Comparison of ENCODE assay signal across 1 cellular context in the genomic region with DNA sequence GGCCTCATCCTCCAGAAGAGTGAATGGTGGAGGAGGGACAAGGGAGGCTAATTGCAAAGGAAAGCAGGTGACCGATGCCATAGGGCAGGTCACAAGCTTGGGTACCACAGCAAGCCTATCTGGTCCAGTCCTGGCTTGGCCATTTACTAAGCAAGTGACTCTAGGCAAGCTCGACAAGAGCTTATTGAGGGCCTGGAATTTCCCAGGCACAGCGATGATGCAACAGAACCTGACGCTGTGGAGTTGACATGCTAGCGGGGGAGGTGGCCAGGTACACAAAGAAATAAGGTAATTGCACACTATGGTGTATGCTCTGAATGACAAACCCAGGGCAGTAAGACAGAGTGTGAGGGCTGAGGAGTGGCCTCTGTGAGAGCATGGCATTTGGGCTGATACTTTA.
TF ChIP-seq lines count a peak whose summit lies in the region.

No MANE protein-coding gene starts in this region.

TF ChIP-seq in HepG2, 621 proteins besides CTCF, POLR2A, EP300 and RAD21 (continued from another document and continues in another):
- TF ChIP-seq ZBTB49 (CRISPR knock-in tag; IDR thresholded peaks at IDR 0.05; ENCODE audit: borderline replicate concordance) (no peak), DNMT1 (CRISPR knock-in tag; IDR thresholded peaks at IDR 0.05) (no peak), SRY (CRISPR knock-in tag; IDR thresholded peaks at IDR 0.05) (no peak), ATF7 (IDR thresholded peaks at IDR 0.05) (0 out of 2 replicates have a peak, but pooled peaks have one; percentile 33), ATF7 (CRISPR knock-in tag; IDR thresholded peaks at IDR 0.05) (no peak), BCL6 (CRISPR knock-in tag; IDR thresholded peaks at IDR 0.05) (0 out of 2 replicates have a peak, but pooled peaks have one; percentile 43), SOX13 (IDR thresholded peaks at IDR 0.05) (no peak), SOX13 (CRISPR knock-in tag; conservative IDR thresholded peaks at IDR 0.05 in 1 of 2, IDR thresholded peaks at IDR 0.05 in 1 of 2) (peak in 1 of 2 experiments; percentile 35; a peak in 1 of 4 replicates), ZNF101 (CRISPR knock-in tag; IDR thresholded peaks at IDR 0.05; ENCODE audit: borderline replicate concordance, low read depth) (no peak), REL (CRISPR knock-in tag; conservative IDR thresholded peaks at IDR 0.05) (no peak), ZNF263 (CRISPR knock-in tag; IDR thresholded peaks at IDR 0.05) (no peak), MTA1 (CRISPR knock-in tag; IDR thresholded peaks at IDR 0.05; ENCODE audit: borderline replicate concordance) (no peak), TBL1XR1 (IDR thresholded peaks at IDR 0.05; ENCODE audit: borderline replicate concordance, low read length, partially characterized antibody) (no peak), NFE2 (CRISPR knock-in tag; IDR thresholded peaks at IDR 0.05) (no peak), ZNF746 (CRISPR knock-in tag; IDR thresholded peaks at IDR 0.05) (no peak), SATB2 (CRISPR knock-in tag; IDR thresholded peaks at IDR 0.05) (no peak), ONECUT2 (CRISPR knock-in tag; IDR thresholded peaks at IDR 0.05) (no peak), BRCA1 (CRISPR knock-in tag; IDR thresholded peaks at IDR 0.05) (no peak), SMAD3 (CRISPR knock-in tag; IDR thresholded peaks at IDR 0.05) (0 out of 2 replicates have a peak, but pooled peaks have one; percentile 45), ATRX (CRISPR knock-in tag; IDR thresholded peaks at IDR 0.05; ENCODE audit: borderline replicate concordance) (no peak), ZBTB10 (CRISPR knock-in tag; IDR thresholded peaks at IDR 0.05; ENCODE audit: borderline replicate concordance) (no peak), PLSCR1 (CRISPR knock-in tag; IDR thresholded peaks at IDR 0.05; ENCODE audit: borderline replicate concordance) (no peak), ZNF20 (CRISPR knock-in tag; IDR thresholded peaks at IDR 0.05) (no peak), ZNF296 (CRISPR knock-in tag; conservative IDR thresholded peaks at IDR 0.05) (no peak), RELA (CRISPR knock-in tag; IDR thresholded peaks at IDR 0.05) (peak; percentile 68; the same call in 1 of the 2 replicates), ZNF329 (CRISPR knock-in tag; IDR thresholded peaks at IDR 0.05; ENCODE audit: low read depth) (no peak), ZNF207 (IDR thresholded peaks at IDR 0.05; ENCODE audit: borderline replicate concordance) (no peak), TFDP1 (CRISPR knock-in tag; IDR thresholded peaks at IDR 0.05; ENCODE audit: borderline replicate concordance) (no peak), ZFP62 (CRISPR knock-in tag; IDR thresholded peaks at IDR 0.05) (no peak), KLF9 (CRISPR knock-in tag; IDR thresholded peaks at IDR 0.05; ENCODE audit: low read depth) (no peak), CSRNP2 (CRISPR knock-in tag; conservative IDR thresholded peaks at IDR 0.05; ENCODE audit: low read depth) (no peak), REPIN1 (CRISPR knock-in tag; IDR thresholded peaks at IDR 0.05; ENCODE audit: borderline replicate concordance, low read depth) (no peak), MLLT10 (CRISPR knock-in tag; IDR thresholded peaks at IDR 0.05) (no peak), CREB1 (IDR thresholded peaks at IDR 0.05) (no peak), CREB1 (CRISPR knock-in tag; IDR thresholded peaks at IDR 0.05) (no peak), ELF4 (CRISPR knock-in tag; IDR thresholded peaks at IDR 0.05; ENCODE audit: borderline replicate concordance) (no peak), ZNF589 (CRISPR knock-in tag; conservative IDR thresholded peaks at IDR 0.05) (no peak), ZNF562 (CRISPR knock-in tag; IDR thresholded peaks at IDR 0.05; ENCODE audit: borderline replicate concordance) (no peak), NCOR1 (IDR thresholded peaks at IDR 0.05; ENCODE audit: borderline replicate concordance, low read length) (no peak), FOXP1 (IDR thresholded peaks at IDR 0.05) (no peak), FOXP1 (CRISPR knock-in tag; IDR thresholded peaks at IDR 0.05) (peak; percentile 53), ZNF34 (CRISPR knock-in tag; IDR thresholded peaks at IDR 0.05; ENCODE audit: borderline replicate concordance) (no peak), ZFP37 (CRISPR knock-in tag; IDR thresholded peaks at IDR 0.05; ENCODE audit: borderline replicate concordance) (no peak), ZNF780A (CRISPR knock-in tag; IDR thresholded peaks at IDR 0.05) (no peak), ZNF510 (CRISPR knock-in tag; IDR thresholded peaks at IDR 0.05; ENCODE audit: low read depth) (no peak), ZNF660 (CRISPR knock-in tag; IDR thresholded peaks at IDR 0.05; ENCODE audit: borderline replicate concordance, low read depth) (no peak), PITX1 (CRISPR knock-in tag; IDR thresholded peaks at IDR 0.05) (no peak), CEBPB (IDR thresholded peaks at IDR 0.05; ENCODE audit: borderline replicate concordance, low read depth, low read length) (peak; percentile 98), AGO2 (optimal IDR thresholded peaks at IDR 0.05; ENCODE audit: low read depth, low read length) (no peak), ATF3 (CRISPR knock-in tag; IDR thresholded peaks at IDR 0.05) (peak; percentile 98), KMT2B (CRISPR knock-in tag; IDR thresholded peaks at IDR 0.05) (no peak), NR3C1 (CRISPR knock-in tag; IDR thresholded peaks at IDR 0.05) (no peak)
- TF ChIP-seq, protein P1, sequence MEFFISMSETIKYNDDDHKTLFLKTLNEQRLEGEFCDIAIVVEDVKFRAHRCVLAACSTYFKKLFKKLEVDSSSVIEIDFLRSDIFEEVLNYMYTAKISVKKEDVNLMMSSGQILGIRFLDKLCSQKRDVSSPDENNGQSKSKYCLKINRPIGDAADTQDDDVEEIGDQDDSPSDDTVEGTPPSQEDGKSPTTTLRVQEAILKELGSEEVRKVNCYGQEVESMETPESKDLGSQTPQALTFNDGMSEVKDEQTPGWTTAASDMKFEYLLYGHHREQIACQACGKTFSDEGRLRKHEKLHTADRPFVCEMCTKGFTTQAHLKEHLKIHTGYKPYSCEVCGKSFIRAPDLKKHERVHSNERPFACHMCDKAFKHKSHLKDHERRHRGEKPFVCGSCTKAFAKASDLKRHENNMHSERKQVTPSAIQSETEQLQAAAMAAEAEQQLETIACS (CRISPR knock-in tag; IDR thresholded peaks at IDR 0.05), result no peak
- TF ChIP-seq, protein P2, sequence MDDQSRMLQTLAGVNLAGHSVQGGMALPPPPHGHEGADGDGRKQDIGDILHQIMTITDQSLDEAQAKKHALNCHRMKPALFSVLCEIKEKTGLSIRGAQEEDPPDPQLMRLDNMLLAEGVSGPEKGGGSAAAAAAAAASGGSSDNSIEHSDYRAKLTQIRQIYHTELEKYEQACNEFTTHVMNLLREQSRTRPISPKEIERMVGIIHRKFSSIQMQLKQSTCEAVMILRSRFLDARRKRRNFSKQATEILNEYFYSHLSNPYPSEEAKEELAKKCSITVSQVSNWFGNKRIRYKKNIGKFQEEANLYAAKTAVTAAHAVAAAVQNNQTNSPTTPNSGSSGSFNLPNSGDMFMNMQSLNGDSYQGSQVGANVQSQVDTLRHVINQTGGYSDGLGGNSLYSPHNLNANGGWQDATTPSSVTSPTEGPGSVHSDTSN (CRISPR knock-in tag; IDR thresholded peaks at IDR 0.05; ENCODE audit: borderline replicate concordance), result no peak
- TF ChIP-seq, protein P3, sequence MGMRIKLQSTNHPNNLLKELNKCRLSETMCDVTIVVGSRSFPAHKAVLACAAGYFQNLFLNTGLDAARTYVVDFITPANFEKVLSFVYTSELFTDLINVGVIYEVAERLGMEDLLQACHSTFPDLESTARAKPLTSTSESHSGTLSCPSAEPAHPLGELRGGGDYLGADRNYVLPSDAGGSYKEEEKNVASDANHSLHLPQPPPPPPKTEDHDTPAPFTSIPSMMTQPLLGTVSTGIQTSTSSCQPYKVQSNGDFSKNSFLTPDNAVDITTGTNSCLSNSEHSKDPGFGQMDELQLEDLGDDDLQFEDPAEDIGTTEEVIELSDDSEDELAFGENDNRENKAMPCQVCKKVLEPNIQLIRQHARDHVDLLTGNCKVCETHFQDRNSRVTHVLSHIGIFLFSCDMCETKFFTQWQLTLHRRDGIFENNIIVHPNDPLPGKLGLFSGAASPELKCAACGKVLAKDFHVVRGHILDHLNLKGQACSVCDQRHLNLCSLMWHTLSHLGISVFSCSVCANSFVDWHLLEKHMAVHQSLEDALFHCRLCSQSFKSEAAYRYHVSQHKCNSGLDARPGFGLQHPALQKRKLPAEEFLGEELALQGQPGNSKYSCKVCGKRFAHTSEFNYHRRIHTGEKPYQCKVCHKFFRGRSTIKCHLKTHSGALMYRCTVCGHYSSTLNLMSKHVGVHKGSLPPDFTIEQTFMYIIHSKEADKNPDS (CRISPR knock-in tag; IDR thresholded peaks at IDR 0.05), result no peak
- TF ChIP-seq, protein P4, sequence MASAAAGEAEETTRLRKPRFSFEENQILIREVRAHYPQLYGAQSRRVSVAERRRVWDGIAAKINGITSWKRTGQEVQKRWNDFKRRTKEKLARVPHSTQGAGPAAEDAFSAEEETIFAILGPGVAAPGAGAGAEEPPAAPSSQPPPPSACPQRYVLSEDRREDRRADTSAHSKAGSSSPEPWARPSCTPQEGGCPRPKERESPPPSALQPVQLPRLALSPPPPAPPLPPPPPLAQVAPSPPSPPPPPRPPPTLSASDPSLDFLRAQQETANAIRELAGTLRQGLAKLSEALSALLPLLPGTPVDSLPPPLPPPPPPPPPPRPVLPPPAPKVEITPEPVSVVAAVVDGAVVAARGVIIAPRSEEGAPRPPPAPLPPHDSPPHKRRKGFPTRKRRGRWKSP (CRISPR knock-in tag; IDR thresholded peaks at IDR 0.05), result no peak
- TF ChIP-seq, protein P5, sequence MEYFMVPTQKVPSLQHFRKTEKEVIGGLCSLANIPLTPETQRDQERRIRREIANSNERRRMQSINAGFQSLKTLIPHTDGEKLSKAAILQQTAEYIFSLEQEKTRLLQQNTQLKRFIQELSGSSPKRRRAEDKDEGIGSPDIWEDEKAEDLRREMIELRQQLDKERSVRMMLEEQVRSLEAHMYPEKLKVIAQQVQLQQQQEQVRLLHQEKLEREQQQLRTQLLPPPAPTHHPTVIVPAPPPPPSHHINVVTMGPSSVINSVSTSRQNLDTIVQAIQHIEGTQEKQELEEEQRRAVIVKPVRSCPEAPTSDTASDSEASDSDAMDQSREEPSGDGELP (IDR thresholded peaks at IDR 0.05; ENCODE audit: borderline replicate concordance, low read depth), result no peak
